26 cellular contexts compared by ENCODE assay signal in genomic region chr11:116916052-116916451, GRCh38.
"Had no signal": no experiment of that assay in that cellular context is flagged by ENCODE, and none has a peak within 500 bp of the region (broad histone marks: within the 10 kb centered on the region; RNA-seq: fewer than 3 reads in every experiment).

No MANE protein-coding gene starts in this region.

- H3K4me3 ChIP-seq: adrenal gland, body of pancreas, coronary artery, dorsolateral prefrontal cortex, left ventricle myocardium inferior, lung, mucosa of descending colon, right lobe of liver, skin epidermis, upper lobe of right lung had no signal

- H3K9me3 ChIP-seq: adrenal gland, body of pancreas, left ventricle myocardium inferior, mucosa of descending colon, neutrophil, right lobe of liver, upper lobe of right lung had no signal

- ATAC-seq: activated T-cell treated with anti-CD3 and anti-CD28 coated beads, Interleukin-2, amount 50 U/mL, for 72 hours; body of pancreas; mucosa of descending colon; right lobe of liver; stimulated activated effector memory CD8-positive, alpha-beta T cell treated with anti-CD3 and anti-CD28 coated beads, Interleukin-12 subunit alpha, Interleukin-12 subunit beta, amount 100 ng/mL, for 72 hours; upper lobe of right lung had no signal

- H3K27me3 ChIP-seq: adrenal gland, body of pancreas, dorsolateral prefrontal cortex, neutrophil, right lobe of liver, upper lobe of right lung had no signal

- H3K4me1 ChIP-seq: body of pancreas had no signal

- H3K36me3 ChIP-seq: left ventricle myocardium inferior, neutrophil, upper lobe of right lung had no signal

- DNase-seq: activated CD4-positive, alpha-beta T cell treated with anti-CD3 and anti-CD28 coated beads for 4 hours; activated CD4-positive, alpha-beta T cell treated with anti-CD3 and anti-CD28 coated beads, Interleukin-2, amount 50 U/mL, for 4 hours; activated naive CD4-positive, alpha-beta T cell treated with Interleukin-2 at 50 U/mL for 16 hours; activated naive CD8-positive, alpha-beta T cell treated with anti-CD3 and anti-CD28 coated beads for 36 hours; activated T-cell treated with anti-CD3 and anti-CD28 coated beads for 4 hours; activated T-cell treated with anti-CD3 and anti-CD28 coated beads, Interleukin-2, amount 50 U/mL, for 72 hours; adrenal gland; aorta; body of pancreas; cerebellar nuclear complex; dorsolateral prefrontal cortex; effector memory CD4-positive, alpha-beta T cell; foreskin melanocyte; left ventricle myocardium inferior; mesendoderm; mucosa of descending colon; right lobe of liver; stimulated activated CD4-positive, alpha-beta T cell treated with anti-CD3 and anti-CD28 coated beads, Interleukin-12 subunit alpha, Interleukin-12 subunit beta, amount 100 ng/mL, for 4 hours; stimulated activated CD4-positive, alpha-beta T cell treated with anti-CD3 and anti-CD28 coated beads, Interleukin-4, amount 100 ng/mL, for 24 hours; upper lobe of right lung had no signal

- H3K27ac ChIP-seq: adrenal gland, body of pancreas, coronary artery, left ventricle myocardium inferior, neutrophil, right lobe of liver, skin epidermis, upper lobe of right lung, VCaP had no signal
